35 cellular contexts compared by ENCODE assay signal in the genomic region with DNA sequence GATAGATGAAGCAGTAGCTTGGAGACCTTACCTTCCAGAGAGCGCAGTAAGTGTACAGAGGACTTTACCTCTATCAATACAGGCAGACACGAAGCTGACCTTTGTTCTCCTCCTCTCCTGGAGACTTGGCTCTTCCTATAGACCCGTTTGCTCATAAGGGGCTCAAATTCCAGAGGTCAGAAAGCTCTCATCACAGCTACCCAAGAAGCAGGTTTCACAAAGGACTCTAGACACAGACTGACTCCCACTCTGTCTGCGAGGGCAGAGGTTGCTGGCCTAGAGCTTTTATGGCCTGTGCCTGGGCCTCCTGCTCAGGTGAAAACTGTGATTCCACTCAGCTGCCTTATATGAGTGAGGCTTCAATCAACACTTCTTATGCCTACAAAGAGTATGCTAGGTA. TPM values are rescaled to one million over a fixed set of nuclear protein-coding genes. Genes with fewer than 3 reads are reported as not detected.
"Had no signal": no experiment of that assay in that cellular context is flagged by ENCODE, and none has a peak within 500 bp of the region (broad histone marks: within the 10 kb centered on the region; RNA-seq: fewer than 3 reads in every experiment).

No MANE protein-coding gene starts in this region.

- FAIRE-seq: astrocyte had no signal

- H3K9me3 ChIP-seq: adrenal gland, body of pancreas, breast epithelium, SJSA1, SK-N-SH had no signal

- H3K9ac ChIP-seq: SK-N-SH had no signal

- H3K4me2 ChIP-seq: SK-N-SH had no signal

- H3K9me3 Mint-ChIP-seq: activated CD4-positive, alpha-beta memory T cell treated with anti-CD3 and anti-CD28 coated beads, Interleukin-2, amount 10 ng/mL, durations not matched to agents 7 days and 5 days; activated naive CD4-positive, alpha-beta T cell treated with anti-CD3 and anti-CD28 coated beads, Interleukin-2, amount 50 U/mL, for 72 hours; activated T-helper 17 cell treated with anti-CD3 and anti-CD28 coated beads, Interleukin-2, amount 50 U/mL, for 72 hours; T-helper 1 cell treated with Interleukin-12 subunit alpha and Interleukin-12 subunit beta and Interleukin-4 antibody, amounts not matched to agents 30 μg/mL and 1 μg/mL, for 36 hours; T-helper 2 cell treated with Interferon-gamma antibody and Interleukin-4, amounts not matched to agents 5 μg/mL and 100 μg/mL, for 36 hours; WTC11 had no signal

- H3K27me3 ChIP-seq: body of pancreas, SJSA1 had no signal

- H3K4me3 Mint-ChIP-seq: activated CD4-positive, alpha-beta memory T cell treated with anti-CD3 and anti-CD28 coated beads, Interleukin-2, amount 10 ng/mL, durations not matched to agents 7 days and 5 days; activated CD8-positive, alpha-beta memory T cell treated with anti-CD3 and anti-CD28 coated beads, Interleukin-2, amount 10 ng/mL, durations not matched to agents 7 days and 5 days; activated T-helper 17 cell treated with anti-CD3 and anti-CD28 coated beads, Interleukin-2, amount 50 U/mL, for 72 hours; T-helper 1 cell treated with Interleukin-12 subunit alpha and Interleukin-12 subunit beta and Interleukin-4 antibody, amounts not matched to agents 30 μg/mL and 1 μg/mL, for 36 hours; T-helper 2 cell treated with Interferon-gamma antibody and Interleukin-4, amounts not matched to agents 5 μg/mL and 100 μg/mL, for 36 hours; WTC11 had no signal

- H3K36me3 ChIP-seq: adrenal gland, breast epithelium, SJSA1 had no signal

- H3K4me1 Mint-ChIP-seq: activated T-helper 17 cell treated with anti-CD3 and anti-CD28 coated beads, Interleukin-2, amount 50 U/mL, for 72 hours; WTC11 had no signal

- H3K27ac Mint-ChIP-seq: activated CD4-positive, alpha-beta memory T cell treated with anti-CD3 and anti-CD28 coated beads, Interleukin-2, amount 10 ng/mL, durations not matched to agents 7 days and 5 days; activated CD8-positive, alpha-beta memory T cell treated with anti-CD3 and anti-CD28 coated beads, Interleukin-2, amount 10 ng/mL, durations not matched to agents 7 days and 5 days; activated naive CD4-positive, alpha-beta T cell treated with anti-CD3 and anti-CD28 coated beads, Interleukin-2, amount 50 U/mL, for 72 hours; activated T-helper 17 cell treated with anti-CD3 and anti-CD28 coated beads, Interleukin-2, amount 50 U/mL, for 72 hours; T-helper 1 cell treated with Interleukin-12 subunit alpha and Interleukin-12 subunit beta and Interleukin-4 antibody, amounts not matched to agents 30 μg/mL and 1 μg/mL, for 36 hours; T-helper 2 cell treated with Interferon-gamma antibody and Interleukin-4, amounts not matched to agents 5 μg/mL and 100 μg/mL, for 36 hours; WTC11 had no signal

- H3K27ac ChIP-seq: adrenal gland, body of pancreas, breast epithelium, SJSA1 had no signal

- ATAC-seq: activated CD4-positive, CD25-positive, alpha-beta regulatory T cell treated with anti-CD3 and anti-CD28 coated beads, Interleukin-2, amount 50 U/mL, for 24 hours; activated CD8-positive, alpha-beta memory T cell treated with anti-CD3 and anti-CD28 coated beads, Interleukin-2, amount 10 ng/mL, durations not matched to agents 7 days and 5 days; activated naive CD4-positive, alpha-beta T cell treated with anti-CD3 and anti-CD28 coated beads, Interleukin-2, amount 50 U/mL, for 72 hours; activated T-helper 17 cell treated with anti-CD3 and anti-CD28 coated beads, Interleukin-2, amount 50 U/mL, for 72 hours; body of pancreas; Panc1; WTC11 had no signal

- H3K4me3 ChIP-seq: adrenal gland, body of pancreas, breast epithelium, SJSA1 had no signal

- H3K36me3 Mint-ChIP-seq: activated CD8-positive, alpha-beta memory T cell treated with anti-CD3 and anti-CD28 coated beads, Interleukin-2, amount 10 ng/mL, durations not matched to agents 7 days and 5 days; WTC11 had no signal

- DNase-seq: activated CD4-positive, alpha-beta memory T cell treated with anti-CD3 and anti-CD28 coated beads, Interleukin-2, amount 10 ng/mL, durations not matched to agents 7 days and 5 days; activated CD4-positive, alpha-beta T cell treated with anti-CD3 and anti-CD28 coated beads for 4 hours; activated CD8-positive, alpha-beta memory T cell treated with anti-CD3 and anti-CD28 coated beads for 24 hours; activated CD8-positive, alpha-beta memory T cell treated with anti-CD3 and anti-CD28 coated beads, Interleukin-2, amount 10 ng/mL, durations not matched to agents 7 days and 5 days; activated CD8-positive, alpha-beta memory T cell treated with anti-CD3 and anti-CD28 coated beads, Interleukin-2, amount 50 U/mL, for 48 hours; activated effector memory CD4-positive, alpha-beta T cell treated with anti-CD3 and anti-CD28 coated beads, Interleukin-2, amount 50 U/mL, for 16 hours; activated naive CD4-positive, alpha-beta T cell treated with Interleukin-2 at 50 U/mL for 16 hours; activated T-cell treated with anti-CD3 and anti-CD28 coated beads, Interleukin-2, amount 50 U/mL, for 48 hours; adrenal gland; body of pancreas; caudate nucleus; cerebellar nuclear complex; NCI-H1092 treated with DMSO at 0.1 percent for 48 hours; NCI-H1417; NCI-H146; NCI-H187 treated with DMSO at 0.1 percent for 48 hours; NCI-H2081; NCI-H2171 treated with DMSO at 0.1 percent for 48 hours; NCI-H2227 treated with DMSO at 0.1 percent for 48 hours; NCI-H446 treated with DMSO at 0.1 percent for 48 hours; NCI-H524 treated with DMSO at 0.1 percent for 48 hours; RPMI8226; SHP77 treated with DMSO at 0.1 percent for 48 hours; SK-N-SH had no signal

- H3K4me1 ChIP-seq: adrenal gland, body of pancreas, breast epithelium, SJSA1 had no signal

RNA-seq across cellular contexts. Expression of gene TOPAZ1, which starts 35.4 kb away (rescaled TPM):
- total RNA-seq: activated CD4-positive, alpha-beta memory T cell treated with anti-CD3 and anti-CD28 coated beads, Interleukin-2, amount 10 ng/mL, durations not matched to agents 7 days and 5 days; activated CD8-positive, alpha-beta memory T cell treated with anti-CD3 and anti-CD28 coated beads, Interleukin-2, amount 10 ng/mL, durations not matched to agents 7 days and 5 days; activated naive CD4-positive, alpha-beta T cell treated with anti-CD3 and anti-CD28 coated beads, Interleukin-2, amount 50 U/mL, for 72 hours; activated T-helper 17 cell treated with anti-CD3 and anti-CD28 coated beads, Interleukin-2, amount 50 U/mL, for 72 hours; adrenal gland; astrocyte; body of pancreas; breast epithelium; M059J; SJSA1; WTC11 had no signal
- polyA plus RNA-seq: adrenal gland, SK-N-SH had no signal
